ENCODE assay signal across 14 cellular contexts in genomic region chr9:1303911-1304310, GRCh38.
"Had no signal": no experiment of that assay in that cellular context is flagged by ENCODE, and none has a peak within 500 bp of the region (broad histone marks: within the 10 kb centered on the region; RNA-seq: fewer than 3 reads in every experiment).

No MANE protein-coding gene starts in this region.

- H3K4me3 ChIP-seq: gastrocnemius medialis, heart right ventricle, pancreas, suprapubic skin, thyroid gland had no signal

- DNase-seq: gastrocnemius medialis; heart right ventricle; hypothalamus; kidney glomerular epithelial cell; mesendoderm; naive B cell; occipital lobe; pancreas; right cardiac atrium; small intestine; stimulated activated CD4-positive, alpha-beta T cell treated with anti-CD3 and anti-CD28 coated beads, Interleukin-2, amount 100 ng/mL, for 48 hours; stimulated activated naive CD4-positive, alpha-beta T cell treated with Interleukin-2 at 50 U/mL for 16 hours; thyroid gland had no signal

- H3K36me3 ChIP-seq: gastrocnemius medialis, heart right ventricle, pancreas, suprapubic skin, thyroid gland had no signal

- ATAC-seq: gastrocnemius medialis, heart right ventricle, pancreas, right cardiac atrium had no signal

- H3K4me1 ChIP-seq: gastrocnemius medialis, heart right ventricle, pancreas, suprapubic skin, thyroid gland had no signal

- H3K27me3 ChIP-seq: gastrocnemius medialis, heart right ventricle, pancreas, suprapubic skin, thyroid gland had no signal

- H3K9me3 ChIP-seq: gastrocnemius medialis, heart right ventricle, pancreas, suprapubic skin, thyroid gland had no signal

- H3K27ac ChIP-seq: gastrocnemius medialis, heart right ventricle, pancreas, suprapubic skin, thyroid gland had no signal
